ENCODE assay signal across 27 cellular contexts in the genomic region with DNA sequence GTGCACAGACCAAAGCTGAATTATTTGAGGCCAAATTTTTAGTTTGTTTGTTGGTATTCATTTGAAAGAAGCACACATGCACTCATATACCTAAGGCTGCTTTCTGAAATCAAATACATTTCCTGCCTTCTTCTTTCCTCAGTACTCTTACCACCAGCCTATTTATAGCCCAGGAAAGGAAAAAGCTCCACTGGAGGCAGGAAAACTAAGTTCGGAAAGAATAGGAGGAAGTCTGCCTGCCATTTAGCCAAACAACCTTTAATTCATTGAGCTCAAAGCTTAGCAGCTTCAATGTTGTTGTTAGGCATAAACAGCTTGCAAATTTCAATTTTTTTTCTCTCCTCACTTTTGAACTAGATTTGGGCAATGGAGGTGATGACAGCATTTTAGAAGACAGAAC. TPM values are rescaled to one million over a fixed set of nuclear protein-coding genes. Genes with fewer than 3 reads are reported as not detected.
DNase-seq lines count a peak whose midpoint lies in the region; ATAC-seq, FAIRE-seq and TF ChIP-seq lines count a peak whose summit lies in the region.
"Had no signal": no experiment of that assay in that cellular context is flagged by ENCODE, and none has a peak within 500 bp of the region (broad histone marks: within the 10 kb centered on the region; RNA-seq: fewer than 3 reads in every experiment).

No MANE protein-coding gene starts in this region.

- H3K4me1 ChIP-seq in heart left ventricle (peaks cover 0 to 38% (median 12%) of the 10 kb centered on the region in 12 donors), endothelial cell of umbilical vein (ENCODE audit: control insufficient read depth, extremely low read depth, insufficient read depth, low read length) (peaks cover 19% of the 10 kb centered on the region), mesodermal cell (ENCODE audit: control insufficient read depth, insufficient read depth, low read length, poor library complexity, severe bottlenecking) (peaks cover 10% of the 10 kb centered on the region), upper lobe of right lung (peaks cover 11% of the 10 kb centered on the region), uterus (no peaks in the 10 kb centered on the region)

- peak; percentile 95 for FAIRE-seq in endothelial cell of umbilical vein (lab: Jason Lieb, UNC)

- BruUV-seq in endothelial cell of umbilical vein (replicated peaks; lab: Mats Ljungman, UMichigan) = no TSS peak

- no peaks in the 10 kb centered on the region for H3K9me1 ChIP-seq in endothelial cell of umbilical vein (replicated peaks; ENCODE audit: control insufficient read depth, extremely low read depth, insufficient read depth, low read length)

- no peak for TF ChIP-seq POLR2A in heart left ventricle (IDR thresholded peaks at IDR 0.05)
- TF ChIP-seq POLR2A in endothelial cell of umbilical vein (IDR thresholded peaks at IDR 0.05; ENCODE audit: low read depth, low read length) = no peak
- no peak for TF ChIP-seq POLR2A in uterus (IDR thresholded peaks at IDR 0.05)

- ATAC-seq in heart left ventricle = peak in 3 of 4 donors; percentile 23 to 50 (median 30)
- ATAC-seq in Right ventricle myocardium inferior = no peak
- no peak for ATAC-seq in upper lobe of right lung
- ATAC-seq in GM21526 (IDR thresholded peaks at IDR 0.05; ENCODE audit: low FRiP score, unreplicated experiment) = no peak
- ATAC-seq: activated CD4-positive, CD25-positive, alpha-beta regulatory T cell treated with anti-CD3 and anti-CD28 coated beads, Interleukin-2, amount 50 U/mL, for 24 hours; GM23338; T-cell had no signal

- H3K27ac ChIP-seq in heart left ventricle (peak overlapping the region in 10 of 12 donors; percentile 7 to 78 (median 70)), endothelial cell of umbilical vein (ENCODE audit: insufficient read depth, low read depth, low read length) (peak overlapping the region; percentile 79), mesodermal cell (ENCODE audit: low read depth, low read length, severe bottlenecking) (peak overlapping the region; percentile 62), upper lobe of right lung (no peak overlapping the region), uterus (peak overlapping the region in 1 of 2 donors; percentile 51)

- no peaks in the 10 kb centered on the region for H3K27me3 ChIP-seq in heart left ventricle
- peaks cover 0 to 4% of the 10 kb centered on the region in 2 experiments for H3K27me3 ChIP-seq in endothelial cell of umbilical vein (ENCODE audit: control insufficient read depth in 2 of 2, insufficient read depth in 2 of 2, low read length in 2 of 2)
- H3K27me3 ChIP-seq in upper lobe of right lung = no peaks in the 10 kb centered on the region
- H3K27me3 ChIP-seq in uterus = no peaks in the 10 kb centered on the region

- H3K4me3 ChIP-seq in heart left ventricle (peak overlapping the region in 9 of 12 donors; percentile 23 to 54 (median 47)), endothelial cell of umbilical vein (replicated peaks in 1 of 3; ENCODE audit: insufficient read depth in 1 of 3, low read depth in 1 of 3, low read length in 3 of 3) (peak overlapping the region in 1 of 3 experiments; percentile 90), mesodermal cell (ENCODE audit: extremely low read depth, insufficient read depth, low read length, poor library complexity, severe bottlenecking) (peak overlapping the region; percentile 18), upper lobe of right lung (peak overlapping the region; percentile 23), uterus (no peak overlapping the region)
- H3K4me3 ChIP-seq: GM23338 had no signal

- POLR2A ChIA-PET in endothelial cell of umbilical vein (lab: Charles Lee) = interaction anchor here (1.0 kb wide), 1 partner anchor 13 kb away, joined by 4 read pairs; no protein-coding TSS in a partner anchor

- CTCF ChIA-PET in endothelial cell of umbilical vein (lab: Charles Lee) = interaction anchor here (0.6 to 2.4 kb wide), 7 partner anchors 11 to 147 kb away, joined by 3 to 24 read pairs (median 4); no protein-coding TSS in a partner anchor

- H4K20me1 ChIP-seq in endothelial cell of umbilical vein (replicated peaks; ENCODE audit: control insufficient read depth, extremely low read depth, insufficient read depth, low read length) = no peaks in the 10 kb centered on the region

- DNase-seq in heart left ventricle = no peak
- no peak for DNase-seq in Right ventricle myocardium inferior (ENCODE audit: missing footprints)
- DNase-seq in endothelial cell of umbilical vein (ENCODE audit: low read depth, low spot score) = peak; percentile 89
- DNase-seq in upper lobe of right lung = no peak
- no peak for DNase-seq in uterus
- no peak for DNase-seq in HK-2 (ENCODE audit: unreplicated experiment)
- DNase-seq: 8988T; activated CD4-positive, alpha-beta memory T cell treated with anti-CD3 and anti-CD28 coated beads, Interleukin-2, amount 10 ng/mL, durations not matched to agents 7 days and 5 days; activated naive CD8-positive, alpha-beta T cell treated with anti-CD3 and anti-CD28 coated beads for 36 hours; DMS79 treated with DMSO at 0.1 percent for 48 hours; foreskin melanocyte; KG1; mesendoderm; MM.1S; NCI-H1417 treated with DMSO at 0.1 percent for 48 hours; NCI-H2081 treated with DMSO at 0.1 percent for 48 hours; NCI-H446; nucleus accumbens; OCI-M1; SHP77 treated with DMSO at 0.1 percent for 48 hours; stimulated activated CD4-positive, alpha-beta T cell treated with anti-CD3 and anti-CD28 coated beads, Interleukin-4, amount 100 ng/mL, for 4 hours; stimulated activated naive CD4-positive, alpha-beta T cell treated with Interleukin-2 at 50 U/mL for 16 hours; T-cell had no signal

- TF ChIP-seq CTCF in heart left ventricle (IDR thresholded peaks at IDR 0.05) (no peak), endothelial cell of umbilical vein (IDR thresholded peaks at IDR 0.05; ENCODE audit: extremely low read depth in 1 of 2, insufficient read depth in 1 of 2, low read depth in 1 of 2, low read length in 2 of 2) (no peak), upper lobe of right lung (IDR thresholded peaks at IDR 0.05) (no peak), uterus (IDR thresholded peaks at IDR 0.05) (no peak)

- no peaks in the 10 kb centered on the region for H3K36me3 ChIP-seq in heart left ventricle
- no peaks in the 10 kb centered on the region for H3K36me3 ChIP-seq in endothelial cell of umbilical vein (ENCODE audit: control insufficient read depth in 2 of 2, extremely low read depth in 1 of 2, insufficient read depth in 2 of 2, low read length in 2 of 2)
- no peaks in the 10 kb centered on the region for H3K36me3 ChIP-seq in mesodermal cell (ENCODE audit: control insufficient read depth, insufficient read depth, low read length)
- H3K36me3 ChIP-seq in upper lobe of right lung = no peaks in the 10 kb centered on the region
- H3K36me3 ChIP-seq in uterus = no peaks in the 10 kb centered on the region

- intact Hi-C loops in heart left ventricle (cut with DNase I) = loop anchor here in 3 of 10 donors (5.0 to 10.0 kb wide), 3 partner anchors 401 to 664 kb away; no protein-coding TSS in a partner anchor
- intact Hi-C loops in Right ventricle myocardium inferior (cut with DNase I) = no loop called here
- intact Hi-C loops in endothelial cell of umbilical vein (cut with micrococcal nuclease) = loop anchor here (1.0 to 10.0 kb wide), 3 partner anchors 10 to 881 kb away; no protein-coding TSS in a partner anchor
- intact Hi-C loops in upper lobe of right lung (cut with DNase I) = no loop called here
- intact Hi-C loops in uterus (cut with DNase I; ENCODE audit: low total_unique reads) = no loop called here

- H2AFZ ChIP-seq in endothelial cell of umbilical vein (ENCODE audit: low read depth, low read length) = peak overlapping the region; percentile 44
- H2AFZ ChIP-seq: GM23338 had no signal

- H3K4me2 ChIP-seq in endothelial cell of umbilical vein (ENCODE audit: insufficient read depth, low read length) = peak overlapping the region; percentile 92
- H3K4me2 ChIP-seq: GM23338 had no signal

- no peaks in the 10 kb centered on the region for H3K79me2 ChIP-seq in endothelial cell of umbilical vein (ENCODE audit: control insufficient read depth, insufficient read depth, low read length)

- H3K9ac ChIP-seq in endothelial cell of umbilical vein (replicated peaks; ENCODE audit: extremely low read depth, insufficient read depth, low read length) = peak overlapping the region; percentile 85

- dilution Hi-C loops in endothelial cell of umbilical vein (cut with MboI; ENCODE audit: extremely low pct_ligation_motif_present, low sequenced_read_pairs) = no loop called here

- WGBS in heart left ventricle, 4 donors = 7 to 17% (median 12%) methylated on average over 1 of the region's 1 CpG
- WGBS in mesodermal cell (ENCODE audit: insufficient coverage in 2 of 2), 2 experiments = no CpG with 5 or more reads among the region's 1 CpG

- H3K9me3 ChIP-seq in heart left ventricle (no peaks in the 10 kb centered on the region), endothelial cell of umbilical vein (replicated peaks; ENCODE audit: control insufficient read depth, insufficient read depth, low read length) (no peaks in the 10 kb centered on the region), mesodermal cell (ENCODE audit: control insufficient read depth, low read length) (no peaks in the 10 kb centered on the region), upper lobe of right lung (no peaks in the 10 kb centered on the region), uterus (no peaks in the 10 kb centered on the region)

TF ChIP-seq in endothelial cell of umbilical vein, 7 proteins besides CTCF, POLR2A, EP300 and RAD21:
- TF ChIP-seq JUN (IDR thresholded peaks at IDR 0.05; ENCODE audit: borderline replicate concordance, insufficient read depth, insufficient read length, low read depth) = peak; percentile 3
- TF ChIP-seq MYC (IDR thresholded peaks at IDR 0.05; ENCODE audit: low read depth, low read length) = no peak
- peak; percentile 19 for TF ChIP-seq POLR2AphosphoS5 (IDR thresholded peaks at IDR 0.05; ENCODE audit: insufficient read depth, low read depth, low read length)
TF ChIP-seq in endothelial cell of umbilical vein: peak in this region for 2.

RNA-seq across cellular contexts. Expression of a gene that starts 40.4 kb away (rescaled TPM):
- total RNA-seq in heart left ventricle (10 to 100 TPM; 47.8 to 73.3 (median 62.2) TPM), Right ventricle myocardium inferior (55.7 TPM), endothelial cell of umbilical vein (39.6 and 42.1 TPM in 2 replicates), upper lobe of right lung (13.6 TPM), uterus (10 to 100 TPM in 2 of 4 donors, 1 to 10 TPM in 2; 2.6 to 42.7 (median 8.6) TPM)
- polyA plus RNA-seq in heart left ventricle (10 to 100 TPM; 17.7 to 27.2 TPM), endothelial cell of umbilical vein (14.3 and 16.0 TPM in 2 replicates)
- polyA plus RNA-seq in endothelial cell of umbilical vein (2011; cell fraction: cytosol; rRNA removed) = 6.0 and 9.7 TPM in 2 replicates
- polyA plus RNA-seq in endothelial cell of umbilical vein (2011; cell fraction: nucleus; rRNA removed) = 30.4 and 31.8 TPM in 2 replicates
- 3.1 and 8.9 TPM in 2 replicates for polyA plus RNA-seq in endothelial cell of umbilical vein (2012)
- polyA minus RNA-seq in endothelial cell of umbilical vein = 60.3 and 65.5 TPM in 2 replicates
- polyA minus RNA-seq in endothelial cell of umbilical vein (2011; cell fraction: cytosol; rRNA and poly(A)+ RNA removed) = not detected
- 31.3 and 73.1 TPM in 2 replicates for polyA minus RNA-seq in endothelial cell of umbilical vein (2011; cell fraction: nucleus; rRNA and poly(A)+ RNA removed)
- polyA plus RNA-seq in mesodermal cell (2013, experiment 1 of 2) = 35.0 TPM
- polyA plus RNA-seq in mesodermal cell (2013, experiment 2 of 2) = 34.6 TPM

Comparison
In these comparisons a context has a peak if more than half of its experiments do, and no peak if none do; other contexts are left out.
1. ATAC-seq: peak in heart left ventricle (3 of 4); none in Right ventricle myocardium inferior (single experiment), upper lobe of right lung (single experiment) and GM21526 (single experiment).
2. H3K4me3 ChIP-seq: peak in heart left ventricle (9 of 12), mesodermal cell (single experiment) and upper lobe of right lung (single experiment); none in uterus (0 of 2).